In genomic region chrX:48540480-48540879, GRCh38 we compare ENCODE assay signal across 6 cellular contexts. TPM values are rescaled to one million over a fixed set of nuclear protein-coding genes. Genes with fewer than 3 reads are reported as not detected.
DNase-seq lines count a peak whose midpoint lies in the region; ATAC-seq lines count a peak whose summit lies in the region.

No MANE protein-coding gene starts in this region.

- peak overlapping the region; percentile 65 for H3K27ac ChIP-seq in right cardiac atrium (ENCODE audit: low read length)

- peaks cover 5% of the 10 kb centered on the region for H3K4me1 ChIP-seq in right cardiac atrium (ENCODE audit: control insufficient read depth, insufficient read depth, low read length)

- peaks cover 21% of the 10 kb centered on the region for H3K4me1 Mint-ChIP-seq in stimulated activated naive CD8-positive, alpha-beta T cell treated with anti-CD3 and anti-CD28 coated beads, Interleukin-15, Interleukin-2, amounts not matched to agents 100 ng/mL and 50 ng/mL, for 24 hours (ENCODE audit: low read depth)

- H3K27ac Mint-ChIP-seq in stimulated activated naive CD8-positive, alpha-beta T cell treated with anti-CD3 and anti-CD28 coated beads, Interleukin-15, Interleukin-2, amounts not matched to agents 100 ng/mL and 50 ng/mL, for 24 hours = peak overlapping the region; percentile 92

- H3K4me3 Mint-ChIP-seq in stimulated activated naive CD8-positive, alpha-beta T cell treated with anti-CD3 and anti-CD28 coated beads, Interleukin-15, Interleukin-2, amounts not matched to agents 100 ng/mL and 50 ng/mL, for 24 hours = peak overlapping the region; percentile 95

- intact Hi-C loops in right cardiac atrium (cut with DNase I) = no loop called here

- no peaks in the 10 kb centered on the region for H3K9me3 ChIP-seq in right cardiac atrium (ENCODE audit: control insufficient read depth, low read length)

- H3K9me3 Mint-ChIP-seq in stimulated activated naive CD8-positive, alpha-beta T cell treated with anti-CD3 and anti-CD28 coated beads, Interleukin-15, Interleukin-2, amounts not matched to agents 100 ng/mL and 50 ng/mL, for 24 hours = no peaks in the 10 kb centered on the region

- peak overlapping the region; percentile 79 for H3K4me3 ChIP-seq in right cardiac atrium (ENCODE audit: low read length)

- H3K27me3 Mint-ChIP-seq in stimulated activated naive CD8-positive, alpha-beta T cell treated with anti-CD3 and anti-CD28 coated beads, Interleukin-15, Interleukin-2, amounts not matched to agents 100 ng/mL and 50 ng/mL, for 24 hours = no peaks in the 10 kb centered on the region

- WGBS in right cardiac atrium = 69% methylated on average over 7 of the region's 7 CpGs

- no peak for ATAC-seq in stimulated activated naive CD8-positive, alpha-beta T cell treated with anti-CD3 and anti-CD28 coated beads, Interleukin-15, Interleukin-2, amounts not matched to agents 100 U/mL and 50 U/mL, for 24 hours
- ATAC-seq in right cardiac atrium (no peak), GM18517 (IDR thresholded peaks at IDR 0.05; ENCODE audit: unreplicated experiment) (no peak)

- H3K27me3 ChIP-seq in right cardiac atrium (ENCODE audit: control insufficient read depth, insufficient read depth) = no peaks in the 10 kb centered on the region

- no peak for DNase-seq in stimulated activated naive CD8-positive, alpha-beta T cell treated with anti-CD3 and anti-CD28 coated beads, Interleukin-15, Interleukin-2, amounts not matched to agents 100 U/mL and 50 U/mL, for 24 hours
- DNase-seq in right cardiac atrium = no peak
- DNase-seq in DMS53 (lab: John Stamatoyannopoulos, UW) = no peak
- DNase-seq in activated gamma-delta T cell treated with Interleukin-2 at 50 U/mL for 16 hours = no peak

- peaks cover 11% of the 10 kb centered on the region for H3K36me3 Mint-ChIP-seq in stimulated activated naive CD8-positive, alpha-beta T cell treated with anti-CD3 and anti-CD28 coated beads, Interleukin-15, Interleukin-2, amounts not matched to agents 100 ng/mL and 50 ng/mL, for 24 hours (ENCODE audit: low read depth)

RNA-seq across cellular contexts. Expression of gene TBC1D25, which starts 1.0 kb away (rescaled TPM):
- 10 to 100 TPM; 16.9 to 22.4 (median 18.5) TPM for total RNA-seq in right cardiac atrium
- polyA plus RNA-seq in right cardiac atrium = 8.0 TPM

RNA-seq across cellular contexts. Expression of gene EBP, which starts 18.9 kb away (rescaled TPM):
- 10 to 100 TPM; 74.8 to 93.4 (median 83.0) TPM for total RNA-seq in right cardiac atrium
- polyA plus RNA-seq in right cardiac atrium = 118 TPM

RNA-seq across cellular contexts. Expression of gene PORCN, which starts 31.7 kb away (rescaled TPM):
- total RNA-seq in right cardiac atrium = 10 to 100 TPM; 16.1 to 22.3 (median 19.8) TPM
- 14.0 TPM for polyA plus RNA-seq in right cardiac atrium

RNA-seq across cellular contexts. Expression of gene RBM3, which starts 33.8 kb away (rescaled TPM):
- 100 to 1,000 TPM; 100 to 221 (median 129) TPM for total RNA-seq in right cardiac atrium
- polyA plus RNA-seq in right cardiac atrium = 71.4 TPM

RNA-seq across cellular contexts. Expression of gene WDR13, which starts 56.8 kb away (rescaled TPM):
- 100 to 1,000 TPM; 162 to 184 (median 166) TPM for total RNA-seq in right cardiac atrium
- polyA plus RNA-seq in right cardiac atrium = 173 TPM
